1 cellular context compared by ENCODE assay signal in the genomic region with DNA sequence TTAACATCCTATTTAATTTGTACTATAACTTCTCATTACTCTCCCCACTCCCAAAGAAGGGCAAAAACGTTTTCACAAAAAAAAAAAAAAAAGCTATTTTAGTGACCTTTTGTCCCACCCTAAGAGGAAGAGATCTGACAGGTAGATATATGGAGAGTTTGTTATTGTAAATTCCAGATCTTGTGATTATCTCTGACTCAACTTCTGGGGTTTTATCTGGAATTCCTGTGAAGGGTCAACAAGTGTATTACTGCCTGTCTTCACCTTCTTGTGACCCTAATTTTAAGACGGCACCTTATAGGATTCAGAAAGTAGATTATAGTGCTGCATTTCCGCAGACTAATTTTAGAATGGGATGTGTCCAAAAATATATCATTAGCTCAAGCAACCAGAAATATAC.
TF ChIP-seq lines count a peak whose summit lies in the region.

No MANE protein-coding gene starts in this region.

TF ChIP-seq in SK-N-SH, 30 proteins besides CTCF, POLR2A, EP300 and RAD21 (continued from another document):
- no peak for TF ChIP-seq POLR2AphosphoS5 (IDR thresholded peaks at IDR 0.05; ENCODE audit: low read depth, low read length)
- no peak for TF ChIP-seq EZH2phosphoT487 (IDR thresholded peaks at IDR 0.05; ENCODE audit: borderline replicate concordance, low read depth)
- TF ChIP-seq FOSL2 (IDR thresholded peaks at IDR 0.05; ENCODE audit: borderline replicate concordance, low read depth), result peak; percentile 31; the same call in 1 of the 2 replicates
- peak; percentile 56 for TF ChIP-seq JUND (IDR thresholded peaks at IDR 0.05)
- peak; percentile 71; the same call in 1 of the 2 replicates for TF ChIP-seq TCF12 (IDR thresholded peaks at IDR 0.05)
